16 cellular contexts compared by ENCODE assay signal in the genomic region with DNA sequence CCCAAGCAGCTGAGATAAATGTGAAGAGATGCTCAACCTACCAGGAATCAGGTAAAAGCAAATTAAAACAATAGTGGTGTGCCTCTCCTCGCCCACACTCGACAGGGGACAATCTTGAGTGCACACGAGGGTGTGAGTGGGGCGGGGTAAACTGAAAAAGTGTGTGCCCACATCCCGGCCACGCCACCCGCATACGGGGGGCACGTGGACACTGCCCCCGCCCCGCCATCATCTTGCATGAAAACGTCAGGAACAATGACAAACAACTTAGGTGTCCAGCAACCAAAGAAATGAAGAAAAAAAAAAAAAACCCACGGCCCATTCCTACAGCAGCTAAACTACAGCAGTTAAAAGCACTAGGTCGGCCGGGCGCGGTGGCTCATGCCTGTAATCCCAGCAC. TPM values are rescaled to one million over a fixed set of nuclear protein-coding genes. Genes with fewer than 3 reads are reported as not detected.
DNase-seq lines count a peak whose midpoint lies in the region; ATAC-seq, FAIRE-seq and TF ChIP-seq lines count a peak whose summit lies in the region.
"Had no signal": no experiment of that assay in that cellular context is flagged by ENCODE, and none has a peak within 500 bp of the region (broad histone marks: within the 10 kb centered on the region; RNA-seq: fewer than 3 reads in every experiment).

No MANE protein-coding gene starts in this region.

- H3K9me3 Mint-ChIP-seq in activated CD4-positive, alpha-beta T cell treated with anti-CD3 and anti-CD28 coated beads, Interleukin-2, amount 10 ng/mL, durations not matched to agents 7 days and 5 days: no peaks in the 10 kb centered on the region
- H3K9me3 Mint-ChIP-seq in activated CD4-positive, alpha-beta T cell treated with anti-CD3 and anti-CD28 coated beads for 36 hours (ENCODE audit: low read depth): no peaks in the 10 kb centered on the region
- H3K9me3 Mint-ChIP-seq in mesothelial cell of epicardium: no peaks in the 10 kb centered on the region
- H3K9me3 Mint-ChIP-seq: CD14-positive monocyte; CD8-positive, alpha-beta T cell had no signal

- peaks cover 2% of the 10 kb centered on the region for H3K36me3 ChIP-seq in adipocyte (ENCODE audit: control insufficient read depth, insufficient read depth, low read length, severe bottlenecking)
- peaks cover 0 to 9% (median 0%) of the 10 kb centered on the region in 5 donors for H3K36me3 ChIP-seq in subcutaneous abdominal adipose tissue (ENCODE audit: control insufficient read depth in 5 of 5, insufficient read depth in 5 of 5, low read length in 5 of 5)
- H3K36me3 ChIP-seq in pancreas: no peaks in the 10 kb centered on the region

- CTCF ChIA-PET in activated CD4-positive, alpha-beta T cell treated with anti-CD3 and anti-CD28 coated beads, Interleukin-2, amount 10 ng/mL, durations not matched to agents 7 days and 5 days (lab: Charles Lee): interaction anchor here (0.5 to 1.3 kb wide), 3 partner anchors 8 to 314 kb away, joined by 3 to 5 read pairs (median 3); no protein-coding TSS in a partner anchor
- CTCF ChIA-PET in activated CD4-positive, alpha-beta T cell treated with anti-CD3 and anti-CD28 coated beads for 36 hours (lab: Charles Lee): no interaction called here

- DNase-seq in activated CD4-positive, alpha-beta T cell treated with anti-CD3 and anti-CD28 coated beads, Interleukin-2, amount 10 ng/mL, durations not matched to agents 7 days and 5 days: no peak
- DNase-seq in activated CD4-positive, alpha-beta T cell treated with anti-CD3 and anti-CD28 coated beads for 36 hours: no peak
- no peak for DNase-seq in adipocyte (ENCODE audit: low read depth)
- no peak for DNase-seq in mesothelial cell of epicardium (ENCODE audit: low spot score in 2 of 2, unreplicated experiment in 2 of 2)
- no peak for DNase-seq in cerebellar nuclear complex (lab: John Stamatoyannopoulos, UW)
- DNase-seq in pancreas: no peak
- DNase-seq: CD8-positive, alpha-beta T cell; COR-L47; DND-41; GDM1; HCEC 1CT had no signal

- intact Hi-C loops in activated CD4-positive, alpha-beta T cell treated with anti-CD3 and anti-CD28 coated beads for 36 hours (cut with DNase I, micrococcal nuclease): no loop called here
- intact Hi-C loops in pancreas (cut with DNase I): loop anchor here in 1 of 3 donors (10.0 kb wide), 1 partner anchor 223 kb away; no protein-coding TSS in a partner anchor

- H3K27ac ChIP-seq in subcutaneous abdominal adipose tissue (ENCODE audit: low read depth, low read length) (peak overlapping the region; percentile 54), pancreas (no peak overlapping the region)
- H3K27ac ChIP-seq: 22Rv1 had no signal

- 87 to 92% methylated on average over 17 of the region's 17 CpGs for WGBS in pancreas, 2 donors

- no peak overlapping the region for H3K4me3 Mint-ChIP-seq in activated CD4-positive, alpha-beta T cell treated with anti-CD3 and anti-CD28 coated beads, Interleukin-2, amount 10 ng/mL, durations not matched to agents 7 days and 5 days
- H3K4me3 Mint-ChIP-seq in activated CD4-positive, alpha-beta T cell treated with anti-CD3 and anti-CD28 coated beads for 36 hours: no peak overlapping the region
- H3K4me3 Mint-ChIP-seq in mesothelial cell of epicardium: no peak overlapping the region
- H3K4me3 Mint-ChIP-seq: CD14-positive monocyte; CD8-positive, alpha-beta T cell had no signal

- H3K27me3 Mint-ChIP-seq in activated CD4-positive, alpha-beta T cell treated with anti-CD3 and anti-CD28 coated beads, Interleukin-2, amount 10 ng/mL, durations not matched to agents 7 days and 5 days: no peaks in the 10 kb centered on the region
- H3K27me3 Mint-ChIP-seq in activated CD4-positive, alpha-beta T cell treated with anti-CD3 and anti-CD28 coated beads for 36 hours: no peaks in the 10 kb centered on the region
- H3K27me3 Mint-ChIP-seq in mesothelial cell of epicardium (ENCODE audit: low read depth): no peaks in the 10 kb centered on the region

- H3K9me3 ChIP-seq in adipocyte (ENCODE audit: control insufficient read depth, low read length) (no peaks in the 10 kb centered on the region), subcutaneous abdominal adipose tissue (ENCODE audit: control insufficient read depth in 5 of 5, low read length in 5 of 5) (no peaks in the 10 kb centered on the region), pancreas (no peaks in the 10 kb centered on the region)

- TF ChIP-seq CTCF in mesothelial cell of epicardium (IDR thresholded peaks at IDR 0.05; ENCODE audit: unreplicated experiment): no peak
- TF ChIP-seq CTCF in pancreas (IDR thresholded peaks at IDR 0.05): no peak

- no peak overlapping the region for H3K4me3 ChIP-seq in adipocyte (ENCODE audit: low read length)
- H3K4me3 ChIP-seq in subcutaneous abdominal adipose tissue (ENCODE audit: low read depth in 1 of 5, low read length in 5 of 5): no peak overlapping the region
- H3K4me3 ChIP-seq in pancreas: no peak overlapping the region

- FAIRE-seq in pancreas (lab: Jason Lieb, UNC): no peak
- FAIRE-seq: GM12892 had no signal

- peak overlapping the region; percentile 9 for H3K27ac Mint-ChIP-seq in activated CD4-positive, alpha-beta T cell treated with anti-CD3 and anti-CD28 coated beads, Interleukin-2, amount 10 ng/mL, durations not matched to agents 7 days and 5 days
- no peak overlapping the region for H3K27ac Mint-ChIP-seq in activated CD4-positive, alpha-beta T cell treated with anti-CD3 and anti-CD28 coated beads for 36 hours
- H3K27ac Mint-ChIP-seq in mesothelial cell of epicardium: peak overlapping the region; percentile 82
- H3K27ac Mint-ChIP-seq: CD8-positive, alpha-beta T cell had no signal

- POLR2A ChIA-PET in activated CD4-positive, alpha-beta T cell treated with anti-CD3 and anti-CD28 coated beads, Interleukin-2, amount 10 ng/mL, durations not matched to agents 7 days and 5 days (lab: Charles Lee): no interaction called here
- POLR2A ChIA-PET in activated CD4-positive, alpha-beta T cell treated with anti-CD3 and anti-CD28 coated beads for 36 hours (lab: Charles Lee): no interaction called here

- H3K9ac ChIP-seq in adipocyte (ENCODE audit: low read length) (peak overlapping the region; percentile 89), subcutaneous abdominal adipose tissue (ENCODE audit: low read length in 5 of 5) (peak overlapping the region in 1 of 5 donors; percentile 8)

- no peaks in the 10 kb centered on the region for H3K4me1 Mint-ChIP-seq in activated CD4-positive, alpha-beta T cell treated with anti-CD3 and anti-CD28 coated beads, Interleukin-2, amount 10 ng/mL, durations not matched to agents 7 days and 5 days
- H3K4me1 Mint-ChIP-seq in activated CD4-positive, alpha-beta T cell treated with anti-CD3 and anti-CD28 coated beads for 36 hours: no peaks in the 10 kb centered on the region
- peaks cover 40% of the 10 kb centered on the region for H3K4me1 Mint-ChIP-seq in mesothelial cell of epicardium

- peaks cover 4% of the 10 kb centered on the region for H3K36me3 Mint-ChIP-seq in activated CD4-positive, alpha-beta T cell treated with anti-CD3 and anti-CD28 coated beads, Interleukin-2, amount 10 ng/mL, durations not matched to agents 7 days and 5 days (ENCODE audit: low read depth)
- no peaks in the 10 kb centered on the region for H3K36me3 Mint-ChIP-seq in activated CD4-positive, alpha-beta T cell treated with anti-CD3 and anti-CD28 coated beads for 36 hours (ENCODE audit: low read depth)
- no peaks in the 10 kb centered on the region for H3K36me3 Mint-ChIP-seq in mesothelial cell of epicardium

- H3K4me1 ChIP-seq in adipocyte (ENCODE audit: control insufficient read depth, insufficient read depth, low read length) (peaks cover 67% of the 10 kb centered on the region), subcutaneous abdominal adipose tissue (ENCODE audit: control insufficient read depth in 5 of 5, insufficient read depth in 5 of 5, low read length in 5 of 5) (peaks cover 34 to 68% (median 59%) of the 10 kb centered on the region in 5 donors), pancreas (no peaks in the 10 kb centered on the region)

- H3K27me3 ChIP-seq in adipocyte (replicated peaks; ENCODE audit: control insufficient read depth, insufficient read depth, low read length) (no peaks in the 10 kb centered on the region), subcutaneous abdominal adipose tissue (ENCODE audit: control insufficient read depth in 5 of 5, insufficient read depth in 4 of 5, low read length in 5 of 5) (peaks cover 0 to 3% (median 0%) of the 10 kb centered on the region in 5 donors), pancreas (no peaks in the 10 kb centered on the region)

- no peak for ATAC-seq in activated CD4-positive, alpha-beta T cell treated with anti-CD3 and anti-CD28 coated beads for 36 hours
- no peak for ATAC-seq in HG03457 (IDR thresholded peaks at IDR 0.05; ENCODE audit: unreplicated experiment)
- ATAC-seq in pancreas: no peak
- ATAC-seq: CD8-positive, alpha-beta T cell had no signal

RNA-seq across cellular contexts. Expression of a gene that starts 14.1 kb away (rescaled TPM):
- total RNA-seq in activated CD4-positive, alpha-beta T cell treated with anti-CD3 and anti-CD28 coated beads, Interleukin-2, amount 10 ng/mL, durations not matched to agents 7 days and 5 days: 10 to 100 TPM; 10.8 to 17.3 TPM
- total RNA-seq in activated CD4-positive, alpha-beta T cell treated with anti-CD3 and anti-CD28 coated beads for 36 hours: 10 to 100 TPM; 30.4 to 32.3 TPM
- total RNA-seq in mesothelial cell of epicardium (37.0 to 41.9 TPM (median 37.5 TPM) in 3 replicates), pancreas (10 to 100 TPM; 14.8 to 26.8 (median 22.1) TPM)
- 100 to 1,000 TPM in 1 of 2 donors, 10 to 100 TPM in 1; 26.4 to 109 TPM for polyA plus RNA-seq in pancreas
